ENCODE assay signal across 8 cellular contexts in genomic region chr7:6160191-6160623, GRCh38. TPM values are rescaled to one million over a fixed set of nuclear protein-coding genes. Genes with fewer than 3 reads are reported as not detected.
DNase-seq lines count a peak whose midpoint lies in the region; ATAC-seq, FAIRE-seq and TF ChIP-seq lines count a peak whose summit lies in the region.

No MANE protein-coding gene starts in this region.

- no peak overlapping the region for H3K4me2 ChIP-seq in keratinocyte (ENCODE audit: control insufficient read depth, extremely low read depth, insufficient read depth, low read depth, low read length)

- intact Hi-C loops in breast epithelium (cut with DNase I; ENCODE audit: low total_unique reads) = loop anchor here (10.0 kb wide), 1 partner anchor 155 kb away; no protein-coding TSS in a partner anchor

- no peak for TF ChIP-seq EP300 in Ishikawa (IDR thresholded peaks at IDR 0.05; ENCODE audit: borderline replicate concordance)

- no peaks in the 10 kb centered on the region for H3K79me2 ChIP-seq in keratinocyte (ENCODE audit: control insufficient read depth, insufficient read depth, low read length)

- no peak overlapping the region for H3K27ac ChIP-seq in C4-2B
- H3K27ac ChIP-seq in breast epithelium = peak overlapping the region; percentile 17 to 70
- H3K27ac ChIP-seq in keratinocyte (ENCODE audit: control insufficient read depth, insufficient read depth, low read length) = no peak overlapping the region

- TF ChIP-seq CTCF in C4-2B (conservative IDR thresholded peaks at IDR 0.05) (peak; percentile 87), breast epithelium (IDR thresholded peaks at IDR 0.05) (peak in 2 of 3 donors; percentile 41 to 60), keratinocyte (optimal IDR thresholded peaks at IDR 0.05 in 1 of 3, IDR thresholded peaks at IDR 0.05 in 1 of 3, conservative IDR thresholded peaks at IDR 0.05 in 1 of 3; ENCODE audit: extremely low read depth in 1 of 3, insufficient read depth in 2 of 3, low read length in 3 of 3) (peak; percentile 54 to 77 (median 69))

- H3K27me3 ChIP-seq in breast epithelium = no peaks in the 10 kb centered on the region
- no peaks in the 10 kb centered on the region for H3K27me3 ChIP-seq in keratinocyte (ENCODE audit: control insufficient read depth, extremely low read depth, insufficient read depth, low read length)

- no peaks in the 10 kb centered on the region for H4K20me1 ChIP-seq in keratinocyte (ENCODE audit: control insufficient read depth, extremely low read depth, insufficient read depth, low read length)

- H3K9ac ChIP-seq in keratinocyte (ENCODE audit: control insufficient read depth, extremely low read depth, insufficient read depth, low read length) = no peak overlapping the region

- H3K9me3 ChIP-seq in breast epithelium (no peaks in the 10 kb centered on the region), keratinocyte (ENCODE audit: control insufficient read depth, low read depth, low read length) (no peaks in the 10 kb centered on the region)

- FAIRE-seq in keratinocyte (lab: Jason Lieb, UNC) = no peak

- no peak overlapping the region for H2AFZ ChIP-seq in keratinocyte (ENCODE audit: control insufficient read depth, low read length)

- H3K4me3 ChIP-seq in breast epithelium = no peak overlapping the region
- H3K4me3 ChIP-seq in keratinocyte (ENCODE audit: control insufficient read depth in 2 of 3, extremely low read depth in 1 of 3, insufficient read depth in 2 of 3, low read depth in 1 of 3, low read length in 3 of 3) = no peak overlapping the region

- dilution Hi-C loops in keratinocyte (cut with MboI; ENCODE audit: extremely low pct_ligation_motif_present, low sequenced_read_pairs) = no loop called here

- H3K36me3 ChIP-seq in breast epithelium (peaks cover 7% of the 10 kb centered on the region), keratinocyte (ENCODE audit: control insufficient read depth in 2 of 2, extremely low read depth in 1 of 2, insufficient read depth in 2 of 2, low read length in 2 of 2) (peaks cover 20 to 21% of the 10 kb centered on the region in 2 experiments)

- no peak for TF ChIP-seq POLR2A in breast epithelium (IDR thresholded peaks at IDR 0.05)

- no peaks in the 10 kb centered on the region for H3K9me1 ChIP-seq in keratinocyte (ENCODE audit: control insufficient read depth, extremely low read depth, insufficient read depth, low read length)

- H3K4me1 ChIP-seq in breast epithelium (no peaks in the 10 kb centered on the region), keratinocyte (ENCODE audit: control insufficient read depth, extremely low read depth, insufficient read depth, low read length) (no peaks in the 10 kb centered on the region)

- TF ChIP-seq RAD21 in Ishikawa (IDR thresholded peaks at IDR 0.05; ENCODE audit: low read depth) = peak; percentile 38; the same call in 1 of the 2 replicates

- DNase-seq in breast epithelium (ENCODE audit: low spot score in 2 of 2) (peak in 1 of 2 donors; percentile 21), keratinocyte (ENCODE audit: low read depth, low spot score) (no peak), stromal cell of bone marrow (ENCODE audit: low read depth) (peak; percentile 70)
- DNase-seq in activated CD8-positive, alpha-beta memory T cell treated with anti-CD3 and anti-CD28 coated beads, Interleukin-2, amount 50 U/mL, for 48 hours = no peak

- no peak for ATAC-seq in GM21529 (IDR thresholded peaks at IDR 0.05; ENCODE audit: unreplicated experiment)
- ATAC-seq in GM21786 (IDR thresholded peaks at IDR 0.05; ENCODE audit: unreplicated experiment) = no peak

TF ChIP-seq in Ishikawa, 13 proteins besides CTCF, POLR2A, EP300 and RAD21:
- TF ChIP-seq EGR1 (IDR thresholded peaks at IDR 0.05) = no peak
- TF ChIP-seq TAF1 (IDR thresholded peaks at IDR 0.05; ENCODE audit: low read depth) = no peak
- TF ChIP-seq MAX (IDR thresholded peaks at IDR 0.05) = no peak
- no peak for TF ChIP-seq REST (IDR thresholded peaks at IDR 0.05; ENCODE audit: low read depth)
- no peak for TF ChIP-seq CREB1 (IDR thresholded peaks at IDR 0.05; ENCODE audit: low read depth)
- no peak for TF ChIP-seq FOXM1 (IDR thresholded peaks at IDR 0.05; ENCODE audit: borderline replicate concordance, low read depth)
- no peak for TF ChIP-seq ZBTB7A (IDR thresholded peaks at IDR 0.05; ENCODE audit: low read depth)
- TF ChIP-seq YY1 (IDR thresholded peaks at IDR 0.05; ENCODE audit: low read depth) = no peak
- TF ChIP-seq TCF12 (IDR thresholded peaks at IDR 0.05; ENCODE audit: low read depth) = no peak
- TF ChIP-seq CEBPB (IDR thresholded peaks at IDR 0.05) = no peak
- TF ChIP-seq TEAD4 (IDR thresholded peaks at IDR 0.05) = no peak
- no peak for TF ChIP-seq USF1 (IDR thresholded peaks at IDR 0.05)
- TF ChIP-seq NFIC (IDR thresholded peaks at IDR 0.05) = no peak

RNA-seq across cellular contexts. Expression of gene USP42, which starts 55.5 kb away (rescaled TPM):
- total RNA-seq in breast epithelium = 1 to 10 TPM; 5.6 to 8.8 (median 7.8) TPM
- polyA plus RNA-seq in keratinocyte = 2.5 to 4.1 TPM (median 3.6 TPM) in 3 replicates
- 4.7 TPM for polyA plus RNA-seq in keratinocyte (2011; ENCODE audit: low read depth)
- polyA plus RNA-seq in keratinocyte (2011; cell fraction: cytosol; rRNA removed) = 2.9 and 3.8 TPM in 2 replicates
- 9.6 and 10.1 TPM in 2 replicates for polyA plus RNA-seq in keratinocyte (2011; cell fraction: nucleus; rRNA removed)
- polyA plus RNA-seq in keratinocyte (2012; ENCODE audit: low replicate concordance) = 4.3 and 4.8 TPM in 2 replicates
- polyA minus RNA-seq in keratinocyte = 4.1 to 7.4 TPM (median 4.8 TPM) in 3 replicates
- 2.3 TPM for polyA minus RNA-seq in keratinocyte (2011; cell fraction: cytosol; rRNA and poly(A)+ RNA removed)
- 5.2 and 10.3 TPM in 2 replicates for polyA minus RNA-seq in keratinocyte (2011; cell fraction: nucleus; rRNA and poly(A)+ RNA removed)

Comparison
In these comparisons a context has a peak if more than half of its experiments do, and no peak if none do; other contexts are left out.
1. H3K27ac ChIP-seq: peak in breast epithelium (2 of 2); none in C4-2B (single experiment) and keratinocyte (single experiment).
2. Peak in every context shown above with its lines, with median percentiles within 50 percentile points of each other: CTCF ChIP-seq.